ENCODE assay signal across 2 cellular contexts in the genomic region with DNA sequence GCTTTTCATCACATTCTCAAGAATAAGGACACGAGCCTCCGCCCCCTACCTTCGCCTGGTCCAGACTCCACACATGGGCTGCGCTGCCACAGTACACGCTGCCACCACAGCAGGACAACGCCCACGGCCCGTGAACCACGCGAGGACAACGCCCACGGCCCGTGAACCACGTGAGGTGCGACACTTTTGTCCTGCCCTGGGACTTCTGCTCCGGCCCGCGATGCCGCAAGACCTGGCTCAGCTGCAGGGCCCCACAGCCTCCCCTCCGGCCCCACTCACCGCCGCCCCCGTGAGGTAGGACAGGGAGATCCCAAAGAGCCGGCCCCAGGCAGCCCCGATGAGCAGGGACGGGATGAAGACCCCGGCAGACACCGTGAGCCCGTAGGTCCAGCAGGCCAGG.
TF ChIP-seq lines count a peak whose summit lies in the region.

No MANE protein-coding gene starts in this region.

TF ChIP-seq in HepG2, 621 proteins besides CTCF, POLR2A, EP300 and RAD21:
- TF ChIP-seq MAX (IDR thresholded peaks at IDR 0.05) (no peak), ZNF607 (CRISPR knock-in tag; IDR thresholded peaks at IDR 0.05; ENCODE audit: borderline replicate concordance) (no peak), SRSF1 (optimal IDR thresholded peaks at IDR 0.05; ENCODE audit: low read depth, low read length) (no peak), CAMTA2 (CRISPR knock-in tag; IDR thresholded peaks at IDR 0.05; ENCODE audit: borderline replicate concordance) (no peak), STAG1 (CRISPR knock-in tag; IDR thresholded peaks at IDR 0.05) (0 out of 2 replicates have a peak, but pooled peaks have one; percentile 8), ZBTB33 (CRISPR knock-in tag; IDR thresholded peaks at IDR 0.05) (peak; percentile 71), ZNF446 (CRISPR knock-in tag; IDR thresholded peaks at IDR 0.05) (no peak), ZNF468 (CRISPR knock-in tag; IDR thresholded peaks at IDR 0.05) (no peak), ZHX1 (CRISPR knock-in tag; IDR thresholded peaks at IDR 0.05; ENCODE audit: low read depth) (no peak)
- TF ChIP-seq, protein P1, sequence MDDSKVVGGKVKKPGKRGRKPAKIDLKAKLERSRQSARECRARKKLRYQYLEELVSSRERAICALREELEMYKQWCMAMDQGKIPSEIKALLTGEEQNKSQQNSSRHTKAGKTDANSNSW (CRISPR knock-in tag; IDR thresholded peaks at IDR 0.05; ENCODE audit: borderline replicate concordance), result no peak
- TF ChIP-seq, protein P2, sequence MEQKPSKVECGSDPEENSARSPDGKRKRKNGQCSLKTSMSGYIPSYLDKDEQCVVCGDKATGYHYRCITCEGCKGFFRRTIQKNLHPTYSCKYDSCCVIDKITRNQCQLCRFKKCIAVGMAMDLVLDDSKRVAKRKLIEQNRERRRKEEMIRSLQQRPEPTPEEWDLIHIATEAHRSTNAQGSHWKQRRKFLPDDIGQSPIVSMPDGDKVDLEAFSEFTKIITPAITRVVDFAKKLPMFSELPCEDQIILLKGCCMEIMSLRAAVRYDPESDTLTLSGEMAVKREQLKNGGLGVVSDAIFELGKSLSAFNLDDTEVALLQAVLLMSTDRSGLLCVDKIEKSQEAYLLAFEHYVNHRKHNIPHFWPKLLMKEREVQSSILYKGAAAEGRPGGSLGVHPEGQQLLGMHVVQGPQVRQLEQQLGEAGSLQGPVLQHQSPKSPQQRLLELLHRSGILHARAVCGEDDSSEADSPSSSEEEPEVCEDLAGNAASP (CRISPR knock-in tag; IDR thresholded peaks at IDR 0.05; ENCODE audit: borderline replicate concordance), result no peak

TF ChIP-seq in WTC11, 78 proteins besides CTCF, POLR2A, EP300 and RAD21:
- TF ChIP-seq, protein P3, sequence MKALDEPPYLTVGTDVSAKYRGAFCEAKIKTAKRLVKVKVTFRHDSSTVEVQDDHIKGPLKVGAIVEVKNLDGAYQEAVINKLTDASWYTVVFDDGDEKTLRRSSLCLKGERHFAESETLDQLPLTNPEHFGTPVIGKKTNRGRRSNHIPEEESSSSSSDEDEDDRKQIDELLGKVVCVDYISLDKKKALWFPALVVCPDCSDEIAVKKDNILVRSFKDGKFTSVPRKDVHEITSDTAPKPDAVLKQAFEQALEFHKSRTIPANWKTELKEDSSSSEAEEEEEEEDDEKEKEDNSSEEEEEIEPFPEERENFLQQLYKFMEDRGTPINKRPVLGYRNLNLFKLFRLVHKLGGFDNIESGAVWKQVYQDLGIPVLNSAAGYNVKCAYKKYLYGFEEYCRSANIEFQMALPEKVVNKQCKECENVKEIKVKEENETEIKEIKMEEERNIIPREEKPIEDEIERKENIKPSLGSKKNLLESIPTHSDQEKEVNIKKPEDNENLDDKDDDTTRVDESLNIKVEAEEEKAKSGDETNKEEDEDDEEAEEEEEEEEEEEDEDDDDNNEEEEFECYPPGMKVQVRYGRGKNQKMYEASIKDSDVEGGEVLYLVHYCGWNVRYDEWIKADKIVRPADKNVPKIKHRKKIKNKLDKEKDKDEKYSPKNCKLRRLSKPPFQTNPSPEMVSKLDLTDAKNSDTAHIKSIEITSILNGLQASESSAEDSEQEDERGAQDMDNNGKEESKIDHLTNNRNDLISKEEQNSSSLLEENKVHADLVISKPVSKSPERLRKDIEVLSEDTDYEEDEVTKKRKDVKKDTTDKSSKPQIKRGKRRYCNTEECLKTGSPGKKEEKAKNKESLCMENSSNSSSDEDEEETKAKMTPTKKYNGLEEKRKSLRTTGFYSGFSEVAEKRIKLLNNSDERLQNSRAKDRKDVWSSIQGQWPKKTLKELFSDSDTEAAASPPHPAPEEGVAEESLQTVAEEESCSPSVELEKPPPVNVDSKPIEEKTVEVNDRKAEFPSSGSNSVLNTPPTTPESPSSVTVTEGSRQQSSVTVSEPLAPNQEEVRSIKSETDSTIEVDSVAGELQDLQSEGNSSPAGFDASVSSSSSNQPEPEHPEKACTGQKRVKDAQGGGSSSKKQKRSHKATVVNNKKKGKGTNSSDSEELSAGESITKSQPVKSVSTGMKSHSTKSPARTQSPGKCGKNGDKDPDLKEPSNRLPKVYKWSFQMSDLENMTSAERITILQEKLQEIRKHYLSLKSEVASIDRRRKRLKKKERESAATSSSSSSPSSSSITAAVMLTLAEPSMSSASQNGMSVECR (CRISPR knock-in tag; IDR thresholded peaks at IDR 0.05; ENCODE audit: borderline replicate concordance), result no peak
- TF ChIP-seq ATF2 (CRISPR knock-in tag; IDR thresholded peaks at IDR 0.05; ENCODE audit: borderline replicate concordance, low read depth), result no peak
- TF ChIP-seq ZNF232 (CRISPR knock-in tag; IDR thresholded peaks at IDR 0.05), result no peak
- TF ChIP-seq TEAD4 (CRISPR knock-in tag; IDR thresholded peaks at IDR 0.05), result no peak
- no peak for TF ChIP-seq E2F5 (CRISPR knock-in tag; IDR thresholded peaks at IDR 0.05)
- TF ChIP-seq HMGA2 (CRISPR knock-in tag; IDR thresholded peaks at IDR 0.05), result no peak
- TF ChIP-seq ZNF416 (CRISPR knock-in tag; IDR thresholded peaks at IDR 0.05), result no peak
- no peak for TF ChIP-seq ZMAT4 (CRISPR knock-in tag; IDR thresholded peaks at IDR 0.05)
- TF ChIP-seq MAX (CRISPR knock-in tag; IDR thresholded peaks at IDR 0.05), result no peak
